In genomic region chr15:81524496-81524895, GRCh38 we compare ENCODE assay signal across 1 cellular context.
"Had no signal": no experiment of that assay in that cellular context is flagged by ENCODE, and none has a peak within 500 bp of the region (broad histone marks: within the 10 kb centered on the region; RNA-seq: fewer than 3 reads in every experiment).

No MANE protein-coding gene starts in this region.

- H3K4me3 ChIP-seq: MG63 had no signal

- H3K9me3 ChIP-seq: MG63 had no signal

- H3K36me3 ChIP-seq: MG63 had no signal
